Comparison of ENCODE assay signal across 27 cellular contexts in genomic region chr10:15626937-15627336, GRCh38.
"Had no signal": no experiment of that assay in that cellular context is flagged by ENCODE, and none has a peak within 500 bp of the region (broad histone marks: within the 10 kb centered on the region; RNA-seq: fewer than 3 reads in every experiment).

No MANE protein-coding gene starts in this region.

- H3K27me3 Mint-ChIP-seq: stimulated activated memory B cell treated with anti-CD40 and anti-IgM and Interleukin-4, amounts not matched to agents 10 μg/mL and 1 μg/mL and 100 μg/mL, for 72 hours; type B pancreatic cell had no signal

- H3K4me3 Mint-ChIP-seq: naive thymus-derived CD4-positive, alpha-beta T cell; nephron; stimulated activated memory B cell treated with anti-CD40 and anti-IgM and Interleukin-4, amounts not matched to agents 10 μg/mL and 1 μg/mL and 100 μg/mL, for 72 hours; type B pancreatic cell had no signal

- H3K36me3 ChIP-seq: colonic mucosa, esophagus squamous epithelium, heart right ventricle, left lung, prostate gland, right atrium auricular region had no signal

- H3K4me2 ChIP-seq: smooth muscle cell had no signal

- H3K4me3 ChIP-seq: colonic mucosa, esophagus squamous epithelium, heart right ventricle, left lung, prostate gland, right atrium auricular region, smooth muscle cell had no signal

- DNase-seq: colonic mucosa; effector memory CD4-positive, alpha-beta T cell; erythroblast; esophagus squamous epithelium; glutamatergic neuron; heart right ventricle; hippocampal formation; left cardiac atrium; left lung; mesendoderm; midbrain; naive thymus-derived CD4-positive, alpha-beta T cell; nucleus accumbens; stimulated activated CD4-positive, alpha-beta T cell treated with anti-CD3 and anti-CD28 coated beads, Interleukin-12 subunit alpha, Interleukin-12 subunit beta, amount 100 ng/mL, for 4 hours; stimulated activated CD4-positive, alpha-beta T cell treated with anti-CD3 and anti-CD28 coated beads, Interleukin-2, amount 100 ng/mL, for 24 hours; stimulated activated CD4-positive, alpha-beta T cell treated with anti-CD3 and anti-CD28 coated beads, Interleukin-4, amount 100 ng/mL, for 24 hours; stimulated activated naive CD8-positive, alpha-beta T cell treated with anti-CD3 and anti-CD28 coated beads, Interleukin-15, Interleukin-2, amounts not matched to agents 100 U/mL and 50 U/mL, for 24 hours; substantia nigra had no signal

- H3K27ac ChIP-seq: colonic mucosa, esophagus squamous epithelium, heart right ventricle, left lung, prostate gland, right atrium auricular region had no signal

- H3K4me1 Mint-ChIP-seq: stimulated activated memory B cell treated with anti-CD40 and anti-IgM and Interleukin-4, amounts not matched to agents 10 μg/mL and 1 μg/mL and 100 μg/mL, for 72 hours had no signal

- H3K27me3 ChIP-seq: colonic mucosa, esophagus squamous epithelium, heart right ventricle, left lung, right atrium auricular region had no signal

- H3K9me3 Mint-ChIP-seq: nephron; stimulated activated memory B cell treated with anti-CD40 and anti-IgM and Interleukin-4, amounts not matched to agents 10 μg/mL and 1 μg/mL and 100 μg/mL, for 72 hours; type B pancreatic cell had no signal

- H3K27ac Mint-ChIP-seq: naive thymus-derived CD4-positive, alpha-beta T cell; stimulated activated memory B cell treated with anti-CD40 and anti-IgM and Interleukin-4, amounts not matched to agents 10 μg/mL and 1 μg/mL and 100 μg/mL, for 72 hours; type B pancreatic cell had no signal

- H3K4me1 ChIP-seq: colonic mucosa, esophagus squamous epithelium, left lung, prostate gland had no signal

- H3K9me3 ChIP-seq: colonic mucosa, esophagus squamous epithelium, heart right ventricle, left lung, prostate gland, right atrium auricular region had no signal

- ATAC-seq: heart right ventricle; left cardiac atrium; left lung; naive thymus-derived CD4-positive, alpha-beta T cell; sciatic nerve; stimulated activated memory B cell treated with anti-CD40 and anti-IgM and Interleukin-4, amounts not matched to agents 10 μg/mL and 1 μg/mL and 100 μg/mL, for 72 hours; stimulated activated naive CD8-positive, alpha-beta T cell treated with anti-CD3 and anti-CD28 coated beads, Interleukin-15, Interleukin-2, amounts not matched to agents 100 U/mL and 50 U/mL, for 24 hours had no signal

- H3K36me3 Mint-ChIP-seq: stimulated activated memory B cell treated with anti-CD40 and anti-IgM and Interleukin-4, amounts not matched to agents 10 μg/mL and 1 μg/mL and 100 μg/mL, for 72 hours; type B pancreatic cell had no signal

- FAIRE-seq: endometrium, islet of Langerhans had no signal
